ENCODE assay signal across 19 cellular contexts in genomic region chr7:147570390-147570789, GRCh38.
"Had no signal": no experiment of that assay in that cellular context is flagged by ENCODE, and none has a peak within 500 bp of the region (broad histone marks: within the 10 kb centered on the region; RNA-seq: fewer than 3 reads in every experiment).

No MANE protein-coding gene starts in this region.

- FAIRE-seq: endothelial cell of umbilical vein, frontal cortex had no signal

- H3K4me1 ChIP-seq: heart left ventricle, right lobe of liver, testis, upper lobe of left lung had no signal

- H3K27me3 ChIP-seq: heart left ventricle, ovary, right lobe of liver, testis, upper lobe of left lung had no signal

- ATAC-seq: heart left ventricle; left ventricle myocardium superior; mucosa of descending colon; right lobe of liver; stimulated activated memory B cell treated with anti-CD40 and anti-IgM and Interleukin-4, amounts not matched to agents 10 μg/mL and 1 μg/mL and 100 μg/mL, for 72 hours had no signal

- H3K4me3 ChIP-seq: heart left ventricle, mucosa of descending colon, ovary, right lobe of liver, smooth muscle cell, testis, upper lobe of left lung had no signal

- H3K36me3 ChIP-seq: heart left ventricle, ovary, right lobe of liver, upper lobe of left lung had no signal

- H3K9me3 ChIP-seq: heart left ventricle, mucosa of descending colon, ovary, right lobe of liver, testis, upper lobe of left lung had no signal

- DNase-seq: activated CD4-positive, alpha-beta T cell treated with anti-CD3 and anti-CD28 coated beads, Interleukin-2, amount 50 U/mL, for 4 hours; activated gamma-delta T cell; dermis blood vessel endothelial cell; effector memory CD4-positive, alpha-beta T cell; heart left ventricle; kidney glomerular epithelial cell; left ventricle myocardium superior; mesenchymal stem cell; mucosa of descending colon; naive B cell; ovary; right lobe of liver; stimulated activated CD4-positive, alpha-beta T cell treated with anti-CD3 and anti-CD28 coated beads, Interleukin-4, amount 100 ng/mL, for 24 hours; testis; upper lobe of left lung had no signal

- H3K27ac ChIP-seq: heart left ventricle, ovary, right lobe of liver, testis, upper lobe of left lung had no signal
